ENCODE assay signal across 2 cellular contexts in the genomic region with DNA sequence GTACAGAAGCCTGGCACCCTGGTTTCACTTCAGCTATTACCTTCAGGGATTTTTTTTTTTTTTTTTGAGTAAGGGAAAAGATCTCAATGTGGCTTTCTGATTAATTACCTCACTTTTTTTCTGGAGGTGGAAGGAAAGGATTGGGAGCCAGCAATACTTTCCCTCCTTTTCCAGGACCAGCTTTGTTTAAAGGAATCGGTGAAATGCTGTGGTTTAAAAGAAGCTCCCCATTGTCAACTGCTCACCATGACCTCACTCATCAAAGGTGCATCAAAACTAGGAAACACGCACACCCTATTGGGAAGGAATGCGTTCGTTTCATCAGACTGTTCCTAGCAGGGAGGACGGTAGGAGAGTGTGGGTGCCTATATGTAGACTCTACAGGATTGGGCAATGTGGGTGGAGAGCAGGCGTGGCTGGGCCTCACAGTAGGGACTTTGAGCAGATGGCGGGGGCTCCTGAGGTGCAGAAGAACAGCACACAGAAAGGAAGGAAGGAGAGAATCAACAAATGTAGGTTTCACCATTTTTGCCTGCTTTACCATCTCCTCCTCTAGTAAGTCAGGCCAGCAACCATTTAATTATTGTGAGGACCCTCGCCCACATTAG.
TF ChIP-seq lines count a peak whose summit lies in the region.

No MANE protein-coding gene starts in this region.

TF ChIP-seq in HepG2, 621 proteins besides CTCF, POLR2A, EP300 and RAD21 (continues in another document):
- TF ChIP-seq ZNF557 (CRISPR knock-in tag; IDR thresholded peaks at IDR 0.05) (no peak), RFX1 (IDR thresholded peaks at IDR 0.05) (no peak), ZNF891 (CRISPR knock-in tag; IDR thresholded peaks at IDR 0.05) (no peak), NCOA1 (CRISPR knock-in tag; IDR thresholded peaks at IDR 0.05) (no peak), SIN3A (IDR thresholded peaks at IDR 0.05; ENCODE audit: borderline replicate concordance, low read depth, low read length) (no peak), SPEN (CRISPR knock-in tag; IDR thresholded peaks at IDR 0.05; ENCODE audit: low read depth) (no peak), ZNF230 (CRISPR knock-in tag; IDR thresholded peaks at IDR 0.05) (no peak), AHR (CRISPR knock-in tag; IDR thresholded peaks at IDR 0.05) (no peak), GATAD2A (CRISPR knock-in tag; IDR thresholded peaks at IDR 0.05) (peak; percentile 97), PCBP1 (IDR thresholded peaks at IDR 0.05; ENCODE audit: borderline replicate concordance, low read depth, low read length) (no peak), ZBTB3 (CRISPR knock-in tag; IDR thresholded peaks at IDR 0.05; ENCODE audit: borderline replicate concordance, low read depth) (no peak), DRAP1 (CRISPR knock-in tag; IDR thresholded peaks at IDR 0.05) (peak; percentile 96), ATAD3A (CRISPR knock-in tag; IDR thresholded peaks at IDR 0.05) (no peak), KLF6 (CRISPR knock-in tag; IDR thresholded peaks at IDR 0.05) (peak; percentile 63; the same call in 1 of the 2 replicates)
- TF ChIP-seq, protein P1, sequence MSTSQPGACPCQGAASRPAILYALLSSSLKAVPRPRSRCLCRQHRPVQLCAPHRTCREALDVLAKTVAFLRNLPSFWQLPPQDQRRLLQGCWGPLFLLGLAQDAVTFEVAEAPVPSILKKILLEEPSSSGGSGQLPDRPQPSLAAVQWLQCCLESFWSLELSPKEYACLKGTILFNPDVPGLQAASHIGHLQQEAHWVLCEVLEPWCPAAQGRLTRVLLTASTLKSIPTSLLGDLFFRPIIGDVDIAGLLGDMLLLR (CRISPR knock-in tag; IDR thresholded peaks at IDR 0.05): no peak
- TF ChIP-seq, protein P2, sequence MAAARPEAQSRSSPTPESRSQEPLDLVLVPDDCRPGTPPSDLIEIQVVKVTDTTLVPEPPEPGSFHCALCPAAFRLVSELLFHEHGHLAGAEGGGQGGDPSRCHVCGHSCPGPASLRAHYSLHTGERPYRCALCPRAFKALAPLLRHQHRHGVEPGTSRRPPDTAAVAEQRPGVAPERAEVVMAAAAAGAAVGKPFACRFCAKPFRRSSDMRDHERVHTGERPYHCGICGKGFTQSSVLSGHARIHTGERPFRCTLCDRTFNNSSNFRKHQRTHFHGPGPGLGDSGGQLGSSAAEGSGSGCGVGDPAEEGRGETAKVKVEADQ (CRISPR knock-in tag; IDR thresholded peaks at IDR 0.05; ENCODE audit: borderline replicate concordance): no peak
- TF ChIP-seq, protein P3, sequence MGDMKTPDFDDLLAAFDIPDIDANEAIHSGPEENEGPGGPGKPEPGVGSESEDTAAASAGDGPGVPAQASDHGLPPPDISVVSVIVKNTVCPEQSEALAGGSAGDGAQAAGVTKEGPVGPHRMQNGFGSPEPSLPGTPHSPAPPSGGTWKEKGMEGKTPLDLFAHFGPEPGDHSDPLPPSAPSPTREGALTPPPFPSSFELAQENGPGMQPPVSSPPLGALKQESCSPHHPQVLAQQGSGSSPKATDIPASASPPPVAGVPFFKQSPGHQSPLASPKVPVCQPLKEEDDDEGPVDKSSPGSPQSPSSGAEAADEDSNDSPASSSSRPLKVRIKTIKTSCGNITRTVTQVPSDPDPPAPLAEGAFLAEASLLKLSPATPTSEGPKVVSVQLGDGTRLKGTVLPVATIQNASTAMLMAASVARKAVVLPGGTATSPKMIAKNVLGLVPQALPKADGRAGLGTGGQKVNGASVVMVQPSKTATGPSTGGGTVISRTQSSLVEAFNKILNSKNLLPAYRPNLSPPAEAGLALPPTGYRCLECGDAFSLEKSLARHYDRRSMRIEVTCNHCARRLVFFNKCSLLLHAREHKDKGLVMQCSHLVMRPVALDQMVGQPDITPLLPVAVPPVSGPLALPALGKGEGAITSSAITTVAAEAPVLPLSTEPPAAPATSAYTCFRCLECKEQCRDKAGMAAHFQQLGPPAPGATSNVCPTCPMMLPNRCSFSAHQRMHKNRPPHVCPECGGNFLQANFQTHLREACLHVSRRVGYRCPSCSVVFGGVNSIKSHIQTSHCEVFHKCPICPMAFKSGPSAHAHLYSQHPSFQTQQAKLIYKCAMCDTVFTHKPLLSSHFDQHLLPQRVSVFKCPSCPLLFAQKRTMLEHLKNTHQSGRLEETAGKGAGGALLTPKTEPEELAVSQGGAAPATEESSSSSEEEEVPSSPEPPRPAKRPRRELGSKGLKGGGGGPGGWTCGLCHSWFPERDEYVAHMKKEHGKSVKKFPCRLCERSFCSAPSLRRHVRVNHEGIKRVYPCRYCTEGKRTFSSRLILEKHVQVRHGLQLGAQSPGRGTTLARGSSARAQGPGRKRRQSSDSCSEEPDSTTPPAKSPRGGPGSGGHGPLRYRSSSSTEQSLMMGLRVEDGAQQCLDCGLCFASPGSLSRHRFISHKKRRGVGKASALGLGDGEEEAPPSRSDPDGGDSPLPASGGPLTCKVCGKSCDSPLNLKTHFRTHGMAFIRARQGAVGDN (CRISPR knock-in tag; IDR thresholded peaks at IDR 0.05): peak; percentile 65; the same call in 1 of the 2 replicates

TF ChIP-seq in H1, 55 proteins besides CTCF, POLR2A, EP300 and RAD21:
- TF ChIP-seq NANOG (IDR thresholded peaks at IDR 0.05; ENCODE audit: insufficient read depth, low read depth, low read length, poor library complexity, severe bottlenecking) (no peak), POLR2AphosphoS5 (IDR thresholded peaks at IDR 0.05; ENCODE audit: low read depth, low read length) (peak; percentile 46; the same call in 1 of the 2 replicates), BCL11A (IDR thresholded peaks at IDR 0.05; ENCODE audit: low read depth in 2 of 2, low read length in 2 of 2) (no peak)
TF ChIP-seq in H1: peak in this region for 1.
